ENCODE assay signal across 9 cellular contexts in genomic region chr14:103712633-103713247, GRCh38. TPM values are rescaled to one million over a fixed set of nuclear protein-coding genes. Genes with fewer than 3 reads are reported as not detected.
DNase-seq lines count a peak whose midpoint lies in the region; ATAC-seq and TF ChIP-seq lines count a peak whose summit lies in the region.
"Had no signal": no experiment of that assay in that cellular context is flagged by ENCODE, and none has a peak within 500 bp of the region (broad histone marks: within the 10 kb centered on the region; RNA-seq: fewer than 3 reads in every experiment).

No MANE protein-coding gene starts in this region.

- H3K36me3 ChIP-seq in lower lobe of right lung: peaks cover 9% of the 10 kb centered on the region
- peaks cover 0 to 11% (median 6%) of the 10 kb centered on the region in 4 donors for H3K36me3 ChIP-seq in upper lobe of left lung

- intact Hi-C loops in lower lobe of right lung (cut with DNase I): no loop called here

- peak overlapping the region; percentile 68 for H3K27ac ChIP-seq in lower lobe of right lung
- H3K27ac ChIP-seq in upper lobe of left lung: peak overlapping the region; percentile 54 to 81 (median 58)

- H3K4me3 ChIP-seq in lower lobe of right lung (no peak overlapping the region), upper lobe of left lung (no peak overlapping the region)

- no peak for TF ChIP-seq EP300 in upper lobe of left lung (IDR thresholded peaks at IDR 0.05)

- WGBS in upper lobe of left lung, 2 donors: 79 to 90% methylated on average over 10 to 23 of the region's 24 CpGs

- peaks cover 35% of the 10 kb centered on the region for H3K4me1 Mint-ChIP-seq in activated naive CD4-positive, alpha-beta T cell treated with anti-CD3 and anti-CD28 coated beads, Interleukin-2, amount 50 U/mL, for 24 hours
- peaks cover 33% of the 10 kb centered on the region for H3K4me1 Mint-ChIP-seq in activated naive CD8-positive, alpha-beta T cell treated with anti-CD3 and anti-CD28 coated beads, Interleukin-2, amount 50 U/mL, for 24 hours
- peaks cover 20% of the 10 kb centered on the region for H3K4me1 Mint-ChIP-seq in T-helper 17 cell

- ATAC-seq in activated naive CD8-positive, alpha-beta T cell treated with anti-CD3 and anti-CD28 coated beads, Interleukin-2, amount 50 U/mL, for 24 hours: no peak
- ATAC-seq in lower lobe of right lung (no peak), upper lobe of left lung (ENCODE audit: low FRiP score in 2 of 2) (no peak), GM21515 (IDR thresholded peaks at IDR 0.05; ENCODE audit: unreplicated experiment) (no peak), HG02642 (IDR thresholded peaks at IDR 0.05; ENCODE audit: poor library complexity, unreplicated experiment) (no peak), T-helper 17 cell (no peak)
- ATAC-seq: left lobe of liver had no signal

- H3K9me3 ChIP-seq in lower lobe of right lung (no peaks in the 10 kb centered on the region), upper lobe of left lung (no peaks in the 10 kb centered on the region), T-helper 17 cell (ENCODE audit: control insufficient read depth, low read length, poor library complexity, severe bottlenecking) (no peaks in the 10 kb centered on the region)

- H3K36me3 Mint-ChIP-seq in activated naive CD4-positive, alpha-beta T cell treated with anti-CD3 and anti-CD28 coated beads, Interleukin-2, amount 50 U/mL, for 24 hours: no peaks in the 10 kb centered on the region
- peaks cover 32% of the 10 kb centered on the region for H3K36me3 Mint-ChIP-seq in activated naive CD8-positive, alpha-beta T cell treated with anti-CD3 and anti-CD28 coated beads, Interleukin-2, amount 50 U/mL, for 24 hours (ENCODE audit: low read depth)
- peaks cover 3% of the 10 kb centered on the region for H3K36me3 Mint-ChIP-seq in T-helper 17 cell (ENCODE audit: low read depth)

- H3K4me1 ChIP-seq in lower lobe of right lung (peaks cover 49% of the 10 kb centered on the region), upper lobe of left lung (peaks cover 37 to 58% (median 48%) of the 10 kb centered on the region in 4 donors)

- no peak for TF ChIP-seq CTCF in lower lobe of right lung (IDR thresholded peaks at IDR 0.05)
- TF ChIP-seq CTCF in upper lobe of left lung (IDR thresholded peaks at IDR 0.05): no peak

- DNase-seq in activated naive CD4-positive, alpha-beta T cell treated with Interleukin-2 at 50 U/mL for 16 hours: no peak
- DNase-seq in activated naive CD8-positive, alpha-beta T cell treated with anti-CD3 and anti-CD28 coated beads, Interleukin-2, amount 50 U/mL, for 24 hours: no peak
- DNase-seq in lower lobe of right lung: no peak
- DNase-seq in upper lobe of left lung: peak in 1 of 2 donors; percentile 84
- DNase-seq in T-helper 17 cell: no peak

- no peaks in the 10 kb centered on the region for H3K9me3 Mint-ChIP-seq in activated naive CD4-positive, alpha-beta T cell treated with anti-CD3 and anti-CD28 coated beads, Interleukin-2, amount 50 U/mL, for 24 hours
- no peaks in the 10 kb centered on the region for H3K9me3 Mint-ChIP-seq in activated naive CD8-positive, alpha-beta T cell treated with anti-CD3 and anti-CD28 coated beads, Interleukin-2, amount 50 U/mL, for 24 hours

- no peaks in the 10 kb centered on the region for H3K27me3 Mint-ChIP-seq in activated naive CD4-positive, alpha-beta T cell treated with anti-CD3 and anti-CD28 coated beads, Interleukin-2, amount 50 U/mL, for 24 hours
- peaks cover 2% of the 10 kb centered on the region for H3K27me3 Mint-ChIP-seq in activated naive CD8-positive, alpha-beta T cell treated with anti-CD3 and anti-CD28 coated beads, Interleukin-2, amount 50 U/mL, for 24 hours
- no peaks in the 10 kb centered on the region for H3K27me3 Mint-ChIP-seq in T-helper 17 cell

- TF ChIP-seq POLR2A in upper lobe of left lung (IDR thresholded peaks at IDR 0.05): no peak

- H3K27me3 ChIP-seq in lower lobe of right lung (ENCODE audit: low read depth) (no peaks in the 10 kb centered on the region), upper lobe of left lung (no peaks in the 10 kb centered on the region)

- H3K4me3 Mint-ChIP-seq in activated naive CD4-positive, alpha-beta T cell treated with anti-CD3 and anti-CD28 coated beads, Interleukin-2, amount 50 U/mL, for 24 hours: peak overlapping the region; percentile 11
- H3K4me3 Mint-ChIP-seq in activated naive CD8-positive, alpha-beta T cell treated with anti-CD3 and anti-CD28 coated beads, Interleukin-2, amount 50 U/mL, for 24 hours: peak overlapping the region; percentile 24
- no peak overlapping the region for H3K4me3 Mint-ChIP-seq in T-helper 17 cell

- H3K27ac Mint-ChIP-seq in activated naive CD4-positive, alpha-beta T cell treated with anti-CD3 and anti-CD28 coated beads, Interleukin-2, amount 50 U/mL, for 24 hours: peak overlapping the region; percentile 51
- peak overlapping the region; percentile 70 for H3K27ac Mint-ChIP-seq in activated naive CD8-positive, alpha-beta T cell treated with anti-CD3 and anti-CD28 coated beads, Interleukin-2, amount 50 U/mL, for 24 hours
- no peak overlapping the region for H3K27ac Mint-ChIP-seq in T-helper 17 cell

RNA-seq across cellular contexts. Expression of gene XRCC3, which starts 2.5 kb away (rescaled TPM):
- 5.0 TPM for total RNA-seq in lower lobe of right lung
- 10 to 100 TPM in 1 of 6 donors, 1 to 10 TPM in 5; 2.4 to 16.8 (median 5.8) TPM for total RNA-seq in upper lobe of left lung
- 1 to 10 TPM; 6.9 to 8.3 TPM for total RNA-seq in T-helper 17 cell

RNA-seq across cellular contexts. Expression of gene ZFYVE21, which starts 2.9 kb away (rescaled TPM):
- total RNA-seq in lower lobe of right lung (49.4 TPM), upper lobe of left lung (10 to 100 TPM; 29.3 to 92.1 (median 65.5) TPM), T-helper 17 cell (1 to 10 TPM; 9.1 to 9.5 TPM)
